1 cellular context compared by ENCODE assay signal in the genomic region with DNA sequence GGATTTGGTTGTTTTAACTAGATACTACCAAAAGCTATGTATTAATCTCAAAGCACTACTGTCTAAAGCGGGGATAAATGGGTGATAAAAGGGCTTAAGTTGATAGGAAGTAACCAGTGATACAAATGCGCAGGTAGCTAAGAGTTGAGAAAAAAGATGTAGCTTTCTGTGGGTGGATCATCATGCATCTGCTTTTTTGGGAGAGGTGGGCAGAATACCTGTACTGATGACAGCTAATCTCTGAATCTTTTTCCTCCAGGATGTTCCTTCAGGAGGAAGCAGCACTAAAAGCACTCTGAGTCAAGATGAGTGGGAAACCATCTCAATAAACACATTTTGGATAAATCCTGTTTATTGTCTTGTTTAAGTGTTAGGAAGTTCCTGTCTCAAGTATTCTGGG.
TF ChIP-seq lines count a peak whose summit lies in the region.

No MANE protein-coding gene starts in this region.

TF ChIP-seq in endothelial cell of umbilical vein, 7 proteins besides CTCF, POLR2A, EP300 and RAD21:
- TF ChIP-seq, protein P1, sequence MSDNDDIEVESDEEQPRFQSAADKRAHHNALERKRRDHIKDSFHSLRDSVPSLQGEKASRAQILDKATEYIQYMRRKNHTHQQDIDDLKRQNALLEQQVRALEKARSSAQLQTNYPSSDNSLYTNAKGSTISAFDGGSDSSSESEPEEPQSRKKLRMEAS (IDR thresholded peaks at IDR 0.05; ENCODE audit: insufficient read depth, insufficient read length) = no peak
- TF ChIP-seq FOS (IDR thresholded peaks at IDR 0.05; ENCODE audit: borderline replicate concordance, insufficient read depth, low read length) = no peak
- no peak for TF ChIP-seq JUN (IDR thresholded peaks at IDR 0.05; ENCODE audit: borderline replicate concordance, insufficient read depth, insufficient read length, low read depth)
- TF ChIP-seq GATA2 (IDR thresholded peaks at IDR 0.05; ENCODE audit: insufficient read depth, insufficient read length, low read depth, low read length) = no peak
- TF ChIP-seq EZH2 (IDR thresholded peaks at IDR 0.05; ENCODE audit: borderline replicate concordance, low read depth, low read length, severe bottlenecking) = no peak
